17 cellular contexts compared by ENCODE assay signal in genomic region chr5:175526691-175527090, GRCh38. TPM values are rescaled to one million over a fixed set of nuclear protein-coding genes. Genes with fewer than 3 reads are reported as not detected.
DNase-seq lines count a peak whose midpoint lies in the region; ATAC-seq and TF ChIP-seq lines count a peak whose summit lies in the region.
"Had no signal": no experiment of that assay in that cellular context is flagged by ENCODE, and none has a peak within 500 bp of the region (broad histone marks: within the 10 kb centered on the region; RNA-seq: fewer than 3 reads in every experiment).

No MANE protein-coding gene starts in this region.

- H4K20me1 ChIP-seq in PC-9 (ENCODE audit: insufficient read depth), result no peaks in the 10 kb centered on the region; the same call in 1 of the 2 replicates

- no peaks in the 10 kb centered on the region for H3K27me3 Mint-ChIP-seq in activated CD4-positive, alpha-beta T cell treated with anti-CD3 and anti-CD28 coated beads for 36 hours
- no peaks in the 10 kb centered on the region for H3K27me3 Mint-ChIP-seq in activated naive CD4-positive, alpha-beta T cell treated with anti-CD3 and anti-CD28 coated beads for 36 hours (ENCODE audit: low read depth)
- no peaks in the 10 kb centered on the region for H3K27me3 Mint-ChIP-seq in activated T-helper 1 cell treated with anti-CD3 and anti-CD28 coated beads, Interleukin-12 subunit alpha, Interleukin-12 subunit beta, Interleukin-2, Interleukin-4 antibody, amounts not matched to agents 30 ng/mL and 10 ng/mL and 1 ng/mL, durations not matched to agents 14 hours and 24 hours and 36 hours (ENCODE audit: insufficient read depth)
- no peaks in the 10 kb centered on the region for H3K27me3 Mint-ChIP-seq in naive thymus-derived CD8-positive, alpha-beta T cell

- no peak overlapping the region for H3K4me3 ChIP-seq in PC-9
- H3K4me3 ChIP-seq: K562 had no signal

- H3K4me1 Mint-ChIP-seq in activated CD4-positive, alpha-beta T cell treated with anti-CD3 and anti-CD28 coated beads for 36 hours, result peaks cover 66% of the 10 kb centered on the region
- H3K4me1 Mint-ChIP-seq in activated naive CD4-positive, alpha-beta T cell treated with anti-CD3 and anti-CD28 coated beads for 36 hours (ENCODE audit: low read depth), result peaks cover 66% of the 10 kb centered on the region
- peaks cover 60% of the 10 kb centered on the region for H3K4me1 Mint-ChIP-seq in activated T-helper 1 cell treated with anti-CD3 and anti-CD28 coated beads, Interleukin-12 subunit alpha, Interleukin-12 subunit beta, Interleukin-2, Interleukin-4 antibody, amounts not matched to agents 30 ng/mL and 10 ng/mL and 1 ng/mL, durations not matched to agents 14 hours and 24 hours and 36 hours (ENCODE audit: low read depth)
- peaks cover 22 to 41% (median 30%) of the 10 kb centered on the region in 4 donors for H3K4me1 Mint-ChIP-seq in naive thymus-derived CD8-positive, alpha-beta T cell

- H3K36me3 Mint-ChIP-seq in activated CD4-positive, alpha-beta T cell treated with anti-CD3 and anti-CD28 coated beads for 36 hours (ENCODE audit: low read depth), result peaks cover 68% of the 10 kb centered on the region
- H3K36me3 Mint-ChIP-seq in activated naive CD4-positive, alpha-beta T cell treated with anti-CD3 and anti-CD28 coated beads for 36 hours (ENCODE audit: low read depth), result peaks cover 61% of the 10 kb centered on the region
- peaks cover 61% of the 10 kb centered on the region for H3K36me3 Mint-ChIP-seq in activated T-helper 1 cell treated with anti-CD3 and anti-CD28 coated beads, Interleukin-12 subunit alpha, Interleukin-12 subunit beta, Interleukin-2, Interleukin-4 antibody, amounts not matched to agents 30 ng/mL and 10 ng/mL and 1 ng/mL, durations not matched to agents 14 hours and 24 hours and 36 hours (ENCODE audit: low read depth)
- peaks cover 0 to 64% (median 28%) of the 10 kb centered on the region in 3 donors for H3K36me3 Mint-ChIP-seq in naive thymus-derived CD8-positive, alpha-beta T cell

- H3K4me1 ChIP-seq in PC-9 (replicated peaks; ENCODE audit: insufficient read depth), result no peaks in the 10 kb centered on the region

- H3F3A ChIP-seq in PC-9 (ENCODE audit: insufficient read depth, low read depth), result no peaks in the 10 kb centered on the region

- TF ChIP-seq CTCF in PC-9 (conservative IDR thresholded peaks at IDR 0.05), result no peak

- no peak overlapping the region for H3K27ac ChIP-seq in PC-9

- H3K9me2 ChIP-seq in PC-9 (ENCODE audit: insufficient read depth), result no peaks in the 10 kb centered on the region

- ATAC-seq in activated CD4-positive, alpha-beta T cell treated with anti-CD3 and anti-CD28 coated beads for 36 hours, result no peak
- ATAC-seq in naive thymus-derived CD8-positive, alpha-beta T cell, result no peak
- ATAC-seq: K562 had no signal

- no peak overlapping the region for H3K4me3 Mint-ChIP-seq in activated CD4-positive, alpha-beta T cell treated with anti-CD3 and anti-CD28 coated beads for 36 hours
- peak overlapping the region; percentile 33 for H3K4me3 Mint-ChIP-seq in activated naive CD4-positive, alpha-beta T cell treated with anti-CD3 and anti-CD28 coated beads for 36 hours
- H3K4me3 Mint-ChIP-seq in activated T-helper 1 cell treated with anti-CD3 and anti-CD28 coated beads, Interleukin-12 subunit alpha, Interleukin-12 subunit beta, Interleukin-2, Interleukin-4 antibody, amounts not matched to agents 30 ng/mL and 10 ng/mL and 1 ng/mL, durations not matched to agents 14 hours and 24 hours and 36 hours, result peak overlapping the region; percentile 68
- no peak overlapping the region for H3K4me3 Mint-ChIP-seq in naive thymus-derived CD8-positive, alpha-beta T cell

- intact Hi-C loops in activated CD4-positive, alpha-beta T cell treated with anti-CD3 and anti-CD28 coated beads for 36 hours (cut with DNase I, micrococcal nuclease), result no loop called here
- intact Hi-C loops in activated naive CD4-positive, alpha-beta T cell treated with anti-CD3 and anti-CD28 coated beads for 36 hours (cut with micrococcal nuclease), result no loop called here
- intact Hi-C loops in activated T-helper 1 cell treated with anti-CD3 and anti-CD28 coated beads, Interleukin-12 subunit alpha, Interleukin-12 subunit beta, Interleukin-2, Interleukin-4 antibody, amounts not matched to agents 30 ng/mL and 10 ng/mL and 1 ng/mL, durations not matched to agents 14 hours and 24 hours and 36 hours (cut with micrococcal nuclease), result no loop called here
- intact Hi-C loops in PC-9 (cut with micrococcal nuclease; ENCODE audit: unreplicated experiment), result no loop called here

- no TSS peak for BruUV-seq in PC-9 (replicated peaks; lab: Mats Ljungman, UMichigan)

- H2AFZ ChIP-seq in PC-9, result no peak overlapping the region

- no peaks in the 10 kb centered on the region for H3K9me3 Mint-ChIP-seq in activated CD4-positive, alpha-beta T cell treated with anti-CD3 and anti-CD28 coated beads for 36 hours (ENCODE audit: low read depth)
- H3K9me3 Mint-ChIP-seq in activated naive CD4-positive, alpha-beta T cell treated with anti-CD3 and anti-CD28 coated beads for 36 hours, result no peaks in the 10 kb centered on the region
- H3K9me3 Mint-ChIP-seq in activated T-helper 1 cell treated with anti-CD3 and anti-CD28 coated beads, Interleukin-12 subunit alpha, Interleukin-12 subunit beta, Interleukin-2, Interleukin-4 antibody, amounts not matched to agents 30 ng/mL and 10 ng/mL and 1 ng/mL, durations not matched to agents 14 hours and 24 hours and 36 hours, result no peaks in the 10 kb centered on the region
- H3K9me3 Mint-ChIP-seq in naive thymus-derived CD8-positive, alpha-beta T cell, result no peaks in the 10 kb centered on the region

- no peak for DNase-seq in activated CD4-positive, alpha-beta T cell treated with anti-CD3 and anti-CD28 coated beads for 36 hours
- DNase-seq in activated CD4-positive, alpha-beta T cell treated with anti-CD3 and anti-CD28 coated beads for 1 hour, result no peak
- no peak for DNase-seq in activated naive CD4-positive, alpha-beta T cell treated with anti-CD3 and anti-CD28 coated beads for 36 hours
- DNase-seq in activated naive CD4-positive, alpha-beta T cell (lab: John Stamatoyannopoulos, UW), result no peak
- DNase-seq in activated T-helper 1 cell treated with anti-CD3 and anti-CD28 coated beads, Interleukin-12 subunit alpha, Interleukin-12 subunit beta, Interleukin-2, Interleukin-4 antibody, amounts not matched to agents 30 ng/mL and 10 ng/mL and 1 ng/mL, durations not matched to agents 14 hours and 24 hours and 36 hours (ENCODE audit: low spot score), result no peak
- DNase-seq in naive thymus-derived CD8-positive, alpha-beta T cell, result no peak
- no peak for DNase-seq in stimulated activated CD4-positive, alpha-beta T cell treated with anti-CD3 and anti-CD28 coated beads, Interleukin-1b, Interleukin-23, amount 100 ng/mL, for 48 hours
- no peak for DNase-seq in PC-9
- DNase-seq: 8988T, COR-L47, DMS 273 treated with DMSO at 0.1 percent for 48 hours, NCI-H1105, NCI-H1694, NCI-H2081 treated with DMSO at 0.1 percent for 48 hours, NCI-H510A treated with DMSO at 0.1 percent for 48 hours, NCI-H774 had no signal

- H3K9me3 ChIP-seq in PC-9 (ENCODE audit: insufficient read depth, low read depth), result no peaks in the 10 kb centered on the region

- H3K36me3 ChIP-seq in PC-9 (ENCODE audit: low read depth), result 0 out of 2 replicates have a peak, but pooled peaks cover 5% of the 10 kb centered on the region

- H3K79me2 ChIP-seq in PC-9 (ENCODE audit: low read depth), result no peaks in the 10 kb centered on the region

- no peak overlapping the region for H3K4me2 ChIP-seq in PC-9

- POLR2A ChIA-PET in activated CD4-positive, alpha-beta T cell treated with anti-CD3 and anti-CD28 coated beads for 36 hours (lab: Charles Lee), result no interaction called here
- POLR2A ChIA-PET in naive thymus-derived CD8-positive, alpha-beta T cell (lab: Charles Lee), result interaction anchor here (0.6 kb wide), 1 partner anchor 29 kb away, joined by 5 read pairs; no protein-coding TSS in a partner anchor
- POLR2A ChIA-PET in PC-9 (lab: Charles Lee; ENCODE audit: unreplicated experiment), result interaction anchor here (0.6 kb wide), 1 partner anchor 1460 kb away, joined by 4 read pairs; no protein-coding TSS in a partner anchor

- H3K27ac Mint-ChIP-seq in activated CD4-positive, alpha-beta T cell treated with anti-CD3 and anti-CD28 coated beads for 36 hours, result peak overlapping the region; percentile 79
- H3K27ac Mint-ChIP-seq in activated naive CD4-positive, alpha-beta T cell treated with anti-CD3 and anti-CD28 coated beads for 36 hours, result peak overlapping the region; percentile 89
- peak overlapping the region; percentile 77 for H3K27ac Mint-ChIP-seq in activated T-helper 1 cell treated with anti-CD3 and anti-CD28 coated beads, Interleukin-12 subunit alpha, Interleukin-12 subunit beta, Interleukin-2, Interleukin-4 antibody, amounts not matched to agents 30 ng/mL and 10 ng/mL and 1 ng/mL, durations not matched to agents 14 hours and 24 hours and 36 hours
- H3K27ac Mint-ChIP-seq in naive thymus-derived CD8-positive, alpha-beta T cell, result peak overlapping the region in 8 of 10 donors; percentile 44 to 91 (median 58)

- no peaks in the 10 kb centered on the region for H3K27me3 ChIP-seq in PC-9 (ENCODE audit: insufficient read depth, low read depth)

- CTCF ChIA-PET in activated CD4-positive, alpha-beta T cell treated with anti-CD3 and anti-CD28 coated beads for 36 hours (lab: Charles Lee), result interaction anchor here (0.6 to 3.5 kb wide), 4 partner anchors 51 to 192 kb away, joined by 3 to 18 read pairs (median 6); no protein-coding TSS in a partner anchor
- CTCF ChIA-PET in activated naive CD4-positive, alpha-beta T cell treated with anti-CD3 and anti-CD28 coated beads for 36 hours (lab: Charles Lee), result interaction anchor here (1.1 to 1.5 kb wide), 6 partner anchors 12 to 203 kb away, joined by 3 to 5 read pairs (median 3); no protein-coding TSS in a partner anchor
- CTCF ChIA-PET in PC-9 (lab: Charles Lee), result no interaction called here

RNA-seq across cellular contexts. Expression of gene SFXN1, which starts 48.3 kb away (rescaled TPM):
- total RNA-seq in activated CD4-positive, alpha-beta T cell treated with anti-CD3 and anti-CD28 coated beads for 36 hours, result 100 to 1,000 TPM; 322 to 433 TPM
- total RNA-seq in activated naive CD4-positive, alpha-beta T cell treated with anti-CD3 and anti-CD28 coated beads for 36 hours, result 100 to 1,000 TPM; 350 to 358 TPM
- 394 and 397 TPM in 2 replicates for total RNA-seq in activated T-helper 1 cell treated with anti-CD3 and anti-CD28 coated beads, Interleukin-12 subunit alpha, Interleukin-12 subunit beta, Interleukin-2, Interleukin-4 antibody, amounts not matched to agents 30 ng/mL and 10 ng/mL and 1 ng/mL, durations not matched to agents 14 hours and 24 hours and 36 hours
- 10 to 100 TPM; 76.3 to 93.0 TPM for total RNA-seq in naive thymus-derived CD8-positive, alpha-beta T cell
- polyA plus RNA-seq in naive thymus-derived CD8-positive, alpha-beta T cell, result 10 to 100 TPM; 54.0 to 76.9 (median 57.4) TPM
- 43.6 and 61.4 TPM in 2 replicates for total RNA-seq in PC-9 (2021)

Comparison
In these comparisons a context has a peak if more than half of its experiments do, and no peak if none do; other contexts are left out.
1. H3K4me3 Mint-ChIP-seq: peak in activated naive CD4-positive, alpha-beta T cell treated with anti-CD3 and anti-CD28 coated beads for 36 hours (single experiment) and activated T-helper 1 cell treated with anti-CD3 and anti-CD28 coated beads, Interleukin-12 subunit alpha, Interleukin-12 subunit beta, Interleukin-2, Interleukin-4 antibody, amounts not matched to agents 30 ng/mL and 10 ng/mL and 1 ng/mL, durations not matched to agents 14 hours and 24 hours and 36 hours (single experiment); none in activated CD4-positive, alpha-beta T cell treated with anti-CD3 and anti-CD28 coated beads for 36 hours (single experiment) and naive thymus-derived CD8-positive, alpha-beta T cell (0 of 10).
2. Peak in every context shown above with its lines, with median percentiles within 50 percentile points of each other: H3K27ac Mint-ChIP-seq.